Comparison of ENCODE assay signal across 1 cellular context in the genomic region with DNA sequence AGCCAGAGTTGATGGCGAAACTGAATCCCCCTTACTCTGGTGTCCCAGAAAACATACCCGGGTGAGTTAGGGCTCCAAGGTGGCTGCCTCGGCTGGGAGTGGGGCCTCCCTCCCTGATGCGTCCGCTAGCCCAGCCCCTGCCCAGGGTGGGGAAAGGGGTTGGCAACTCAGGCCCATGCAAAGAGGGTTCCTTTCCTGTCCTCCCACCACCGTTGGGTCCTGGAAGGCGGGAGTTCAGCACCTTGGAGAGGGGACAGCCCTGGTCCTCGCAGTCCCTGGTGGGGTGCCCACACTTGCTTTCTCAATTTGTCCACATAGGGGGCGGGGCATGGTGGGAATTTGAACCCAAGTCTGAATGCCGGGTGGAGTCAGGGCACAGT.
TF ChIP-seq lines count a peak whose summit lies in the region.

No MANE protein-coding gene starts in this region.

TF ChIP-seq in SK-N-SH treated with all-trans-retinoic acid at 6 μM for 48 hours, 23 proteins besides CTCF, POLR2A, EP300 and RAD21 (continued from another document):
- TF ChIP-seq, protein P1, sequence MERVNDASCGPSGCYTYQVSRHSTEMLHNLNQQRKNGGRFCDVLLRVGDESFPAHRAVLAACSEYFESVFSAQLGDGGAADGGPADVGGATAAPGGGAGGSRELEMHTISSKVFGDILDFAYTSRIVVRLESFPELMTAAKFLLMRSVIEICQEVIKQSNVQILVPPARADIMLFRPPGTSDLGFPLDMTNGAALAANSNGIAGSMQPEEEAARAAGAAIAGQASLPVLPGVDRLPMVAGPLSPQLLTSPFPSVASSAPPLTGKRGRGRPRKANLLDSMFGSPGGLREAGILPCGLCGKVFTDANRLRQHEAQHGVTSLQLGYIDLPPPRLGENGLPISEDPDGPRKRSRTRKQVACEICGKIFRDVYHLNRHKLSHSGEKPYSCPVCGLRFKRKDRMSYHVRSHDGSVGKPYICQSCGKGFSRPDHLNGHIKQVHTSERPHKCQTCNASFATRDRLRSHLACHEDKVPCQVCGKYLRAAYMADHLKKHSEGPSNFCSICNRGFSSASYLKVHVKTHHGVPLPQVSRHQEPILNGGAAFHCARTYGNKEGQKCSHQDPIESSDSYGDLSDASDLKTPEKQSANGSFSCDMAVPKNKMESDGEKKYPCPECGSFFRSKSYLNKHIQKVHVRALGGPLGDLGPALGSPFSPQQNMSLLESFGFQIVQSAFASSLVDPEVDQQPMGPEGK (CRISPR knock-in tag; IDR thresholded peaks at IDR 0.05; ENCODE audit: borderline replicate concordance), result no peak
- TF ChIP-seq ZFP3 (CRISPR knock-in tag; IDR thresholded peaks at IDR 0.05), result no peak
